ENCODE assay signal across 17 cellular contexts in genomic region chr10:75926763-75927162, GRCh38.
DNase-seq lines count a peak whose midpoint lies in the region; ATAC-seq and TF ChIP-seq lines count a peak whose summit lies in the region.
"Had no signal": no experiment of that assay in that cellular context is flagged by ENCODE, and none has a peak within 500 bp of the region (broad histone marks: within the 10 kb centered on the region; RNA-seq: fewer than 3 reads in every experiment).

No MANE protein-coding gene starts in this region.

- peak; percentile 96 for TF ChIP-seq CTCF in retinal pigment epithelial cell (conservative IDR thresholded peaks at IDR 0.05; ENCODE audit: low read depth, low read length)
- TF ChIP-seq CTCF in endothelial cell (IDR thresholded peaks at IDR 0.05; ENCODE audit: unreplicated experiment), result no peak

- H3K4me3 Mint-ChIP-seq in endothelial cell (ENCODE audit: unreplicated experiment), result no peak overlapping the region
- H3K4me3 Mint-ChIP-seq: activated CD4-positive, alpha-beta memory T cell treated with anti-CD3 and anti-CD28 coated beads for 36 hours; neural crest cell had no signal

- no peak for ATAC-seq in HG03159 (IDR thresholded peaks at IDR 0.05; ENCODE audit: unreplicated experiment)
- ATAC-seq: left lobe of liver had no signal

- no peak overlapping the region for H3K27ac Mint-ChIP-seq in endothelial cell (ENCODE audit: unreplicated experiment)
- H3K27ac Mint-ChIP-seq: activated CD4-positive, alpha-beta memory T cell treated with anti-CD3 and anti-CD28 coated beads for 36 hours had no signal

- DNase-seq in NCI-H1092 (lab: John Stamatoyannopoulos, UW) (peak; percentile 24), NCI-H1092 treated with DMSO at 0.1 percent for 48 hours (lab: John Stamatoyannopoulos, UW) (no peak), OCI-M1 (lab: John Stamatoyannopoulos, UW) (peak; percentile 52), globus pallidus (ENCODE audit: low spot score) (peak; percentile 33), retinal pigment epithelial cell (ENCODE audit: low read depth) (no peak), endothelial cell (ENCODE audit: low spot score) (no peak), SW 1271 (lab: John Stamatoyannopoulos, UW) (no peak)
- DNase-seq: activated CD4-positive, alpha-beta memory T cell treated with anti-CD3 and anti-CD28 coated beads for 36 hours; activated gamma-delta T cell treated with Interleukin-2 at 50 U/mL for 16 hours; effector memory CD4-positive, alpha-beta T cell; NCI-H1694; NCI-H524 treated with DMSO at 0.1 percent for 48 hours had no signal

- H3K9me3 Mint-ChIP-seq in endothelial cell (ENCODE audit: unreplicated experiment), result no peaks in the 10 kb centered on the region
- H3K9me3 Mint-ChIP-seq: activated CD4-positive, alpha-beta memory T cell treated with anti-CD3 and anti-CD28 coated beads for 36 hours had no signal

- H3K36me3 Mint-ChIP-seq in endothelial cell (ENCODE audit: low read depth, unreplicated experiment), result no peaks in the 10 kb centered on the region
- H3K36me3 Mint-ChIP-seq: activated CD4-positive, alpha-beta memory T cell treated with anti-CD3 and anti-CD28 coated beads for 36 hours had no signal

- peaks cover 51% of the 10 kb centered on the region for H3K4me1 Mint-ChIP-seq in endothelial cell (ENCODE audit: unreplicated experiment)

- H3K27me3 Mint-ChIP-seq in endothelial cell (ENCODE audit: unreplicated experiment), result peaks cover 2% of the 10 kb centered on the region

- no peak overlapping the region for H3K4me3 ChIP-seq in retinal pigment epithelial cell (ENCODE audit: low read length)
- H3K4me3 ChIP-seq: breast epithelium, smooth muscle cell had no signal

Comparison
In these comparisons a context has a peak if more than half of its experiments do, and no peak if none do; other contexts are left out.
1. DNase-seq: peak in NCI-H1092 (single experiment), OCI-M1 (single experiment) and globus pallidus (single experiment); none in NCI-H1092 treated with DMSO at 0.1 percent for 48 hours (single experiment), retinal pigment epithelial cell (single experiment), endothelial cell (single experiment) and SW 1271 (0 of 2).